ENCODE assay signal across 8 cellular contexts in genomic region chr14:99793213-99794155, GRCh38. TPM values are rescaled to one million over a fixed set of nuclear protein-coding genes. Genes with fewer than 3 reads are reported as not detected.
DNase-seq lines count a peak whose midpoint lies in the region; ATAC-seq, FAIRE-seq and TF ChIP-seq lines count a peak whose summit lies in the region.

A gene with protein sequence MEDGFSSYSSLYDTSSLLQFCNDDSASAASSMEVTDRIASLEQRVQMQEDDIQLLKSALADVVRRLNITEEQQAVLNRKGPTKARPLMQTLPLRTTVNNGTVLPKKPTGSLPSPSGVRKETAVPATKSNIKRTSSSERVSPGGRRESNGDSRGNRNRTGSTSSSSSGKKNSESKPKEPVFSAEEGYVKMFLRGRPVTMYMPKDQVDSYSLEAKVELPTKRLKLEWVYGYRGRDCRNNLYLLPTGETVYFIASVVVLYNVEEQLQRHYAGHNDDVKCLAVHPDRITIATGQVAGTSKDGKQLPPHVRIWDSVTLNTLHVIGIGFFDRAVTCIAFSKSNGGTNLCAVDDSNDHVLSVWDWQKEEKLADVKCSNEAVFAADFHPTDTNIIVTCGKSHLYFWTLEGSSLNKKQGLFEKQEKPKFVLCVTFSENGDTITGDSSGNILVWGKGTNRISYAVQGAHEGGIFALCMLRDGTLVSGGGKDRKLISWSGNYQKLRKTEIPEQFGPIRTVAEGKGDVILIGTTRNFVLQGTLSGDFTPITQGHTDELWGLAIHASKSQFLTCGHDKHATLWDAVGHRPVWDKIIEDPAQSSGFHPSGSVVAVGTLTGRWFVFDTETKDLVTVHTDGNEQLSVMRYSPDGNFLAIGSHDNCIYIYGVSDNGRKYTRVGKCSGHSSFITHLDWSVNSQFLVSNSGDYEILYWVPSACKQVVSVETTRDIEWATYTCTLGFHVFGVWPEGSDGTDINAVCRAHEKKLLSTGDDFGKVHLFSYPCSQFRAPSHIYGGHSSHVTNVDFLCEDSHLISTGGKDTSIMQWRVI (plus strand): TSS chr14:99793413. CDS start chr14:99793477, 64 bp downstream.

- ATAC-seq in GM19463 (IDR thresholded peaks at IDR 0.05; ENCODE audit: unreplicated experiment) (peak; percentile 94), HG03571 (IDR thresholded peaks at IDR 0.05; ENCODE audit: unreplicated experiment) (peak; percentile 88)
- peak; percentile 88 for ATAC-seq in stimulated activated naive CD8-positive, alpha-beta T cell treated with anti-CD3 and anti-CD28 coated beads, Interleukin-15, Interleukin-2, amounts not matched to agents 100 U/mL and 50 U/mL, for 24 hours

- DNase-seq in CD8-positive, alpha-beta memory T cell, result peak; percentile 46 to 80 (median 70)
- peak; percentile 56 for DNase-seq in RCC 7860 (ENCODE audit: low spot score)
- DNase-seq in activated gamma-delta T cell treated with Interleukin-2 at 50 U/mL for 16 hours, result peak; percentile 56
- DNase-seq in fibroblast of the conjunctiva (ENCODE audit: low read depth), result peak; percentile 65
- peak; percentile 94 for DNase-seq in nephron progenitor cell
- peak; percentile 80 for DNase-seq in stimulated activated naive CD8-positive, alpha-beta T cell treated with anti-CD3 and anti-CD28 coated beads, Interleukin-15, Interleukin-2, amounts not matched to agents 100 U/mL and 50 U/mL, for 24 hours

- H3K36me3 ChIP-seq in CD8-positive, alpha-beta memory T cell (ENCODE audit: insufficient read depth, low read length), result no peaks in the 10 kb centered on the region

- no peak for FAIRE-seq in RCC 7860 (lab: Jason Lieb, UNC)

- H3K27me3 Mint-ChIP-seq in CD8-positive, alpha-beta memory T cell, result peaks cover 9 to 39% of the 10 kb centered on the region in 2 donors
- peaks cover 26% of the 10 kb centered on the region for H3K27me3 Mint-ChIP-seq in nephron progenitor cell (ENCODE audit: low read depth, poor library complexity)

- H3K36me3 Mint-ChIP-seq in CD8-positive, alpha-beta memory T cell, result no peaks in the 10 kb centered on the region
- H3K36me3 Mint-ChIP-seq in nephron progenitor cell (ENCODE audit: low read depth), result peaks cover 15% of the 10 kb centered on the region

- peak within 1 kb of the TSS; percentile 69 to 91 (median 73) for H3K4me3 Mint-ChIP-seq in CD8-positive, alpha-beta memory T cell
- peak within 1 kb of the TSS; percentile 82 for H3K4me3 Mint-ChIP-seq in nephron progenitor cell

- peaks cover 15 to 37% (median 24%) of the 10 kb centered on the region in 3 donors for H3K4me1 Mint-ChIP-seq in CD8-positive, alpha-beta memory T cell
- peaks cover 33% of the 10 kb centered on the region for H3K4me1 Mint-ChIP-seq in nephron progenitor cell

- H3K9me3 ChIP-seq in CD8-positive, alpha-beta memory T cell (ENCODE audit: low read length), result no peaks in the 10 kb centered on the region

- H3K9me3 Mint-ChIP-seq in CD8-positive, alpha-beta memory T cell, result no peaks in the 10 kb centered on the region
- peaks cover 13% of the 10 kb centered on the region for H3K9me3 Mint-ChIP-seq in nephron progenitor cell

- TF ChIP-seq CTCF in nephron progenitor cell (IDR thresholded peaks at IDR 0.05), result no peak

- no peak within 1 kb of the TSS for H3K4me3 ChIP-seq in CD8-positive, alpha-beta memory T cell (ENCODE audit: low read length)

- peak within 1 kb of the TSS in 7 of 8 donors; percentile 27 to 70 (median 44) for H3K27ac Mint-ChIP-seq in CD8-positive, alpha-beta memory T cell
- no peak within 1 kb of the TSS for H3K27ac Mint-ChIP-seq in nephron progenitor cell

- no peak within 1 kb of the TSS for H3K27ac ChIP-seq in CD8-positive, alpha-beta memory T cell (ENCODE audit: low read depth, low read length)

- POLR2A ChIA-PET in CD8-positive, alpha-beta memory T cell (lab: Charles Lee), result no interaction called here

- peaks cover 7% of the 10 kb centered on the region for H3K4me1 ChIP-seq in CD8-positive, alpha-beta memory T cell (ENCODE audit: insufficient read depth, low read length)

- H3K27me3 ChIP-seq in CD8-positive, alpha-beta memory T cell (ENCODE audit: insufficient read depth, low read length, poor library complexity, severe bottlenecking), result no peaks in the 10 kb centered on the region

- CTCF ChIA-PET in CD8-positive, alpha-beta memory T cell (lab: Charles Lee), result no interaction called here

RNA-seq across cellular contexts. Expression of the gene that starts here (rescaled TPM):
- 1 to 10 TPM; 1.3 to 1.7 TPM for total RNA-seq in CD8-positive, alpha-beta memory T cell
- not detected for polyA plus RNA-seq in CD8-positive, alpha-beta memory T cell
